In the genomic region with DNA sequence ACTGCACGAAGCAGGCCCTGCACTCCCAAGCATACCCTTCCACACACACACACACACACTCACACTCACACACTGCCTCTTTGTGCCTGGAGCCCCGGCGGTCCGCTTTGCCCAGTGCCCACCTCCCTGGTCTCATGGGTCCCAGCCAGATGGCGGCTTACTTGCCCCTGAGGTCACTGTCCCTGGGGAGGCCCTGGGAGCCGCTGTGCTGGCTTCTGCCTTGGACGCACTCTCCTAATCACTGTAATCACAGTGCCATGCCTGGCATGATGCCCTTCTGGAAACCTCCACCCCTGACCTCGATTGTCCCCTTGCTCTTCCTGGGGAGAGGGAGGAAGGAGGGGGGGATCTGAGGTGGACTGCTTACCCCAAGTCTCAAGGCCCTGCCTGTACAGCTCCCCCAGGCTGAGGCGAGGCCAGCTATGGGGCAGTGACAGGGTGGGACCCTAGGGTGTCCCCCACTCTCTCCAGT, we compare ENCODE assay signal across 8 cellular contexts. TPM values are rescaled to one million over a fixed set of nuclear protein-coding genes. Genes with fewer than 3 reads are reported as not detected.
DNase-seq lines count a peak whose midpoint lies in the region; ATAC-seq and TF ChIP-seq lines count a peak whose summit lies in the region.

No MANE protein-coding gene starts in this region.

- H3K79me2 ChIP-seq in PC-9 (ENCODE audit: low read depth) = no peaks in the 10 kb centered on the region

- peaks cover 49% of the 10 kb centered on the region for H3K4me1 Mint-ChIP-seq in nephron

- peak overlapping the region; percentile 63 for H3K27ac ChIP-seq in A673 (ENCODE audit: low read depth, low read length, poor library complexity, severe bottlenecking)
- H3K27ac ChIP-seq in PC-9 = no peak overlapping the region
- peak overlapping the region; percentile 84 to 98 (median 92) for H3K27ac ChIP-seq in esophagus squamous epithelium

- H4K20me1 ChIP-seq in PC-9 (ENCODE audit: insufficient read depth) = no peaks in the 10 kb centered on the region

- H3K4me1 ChIP-seq in A673 (ENCODE audit: insufficient read depth, low read length, poor library complexity, severe bottlenecking) (peaks cover 10% of the 10 kb centered on the region), PC-9 (replicated peaks; ENCODE audit: insufficient read depth) (no peaks in the 10 kb centered on the region; the same call in 1 of the 2 replicates), esophagus squamous epithelium (peaks cover 32 to 75% (median 52%) of the 10 kb centered on the region in 3 donors)

- H2AFZ ChIP-seq in PC-9 = no peak overlapping the region

- no peaks in the 10 kb centered on the region for H3K9me3 Mint-ChIP-seq in nephron

- CTCF ChIA-PET in A673 (lab: Charles Lee) = interaction anchor here (0.7 kb wide), 1 partner anchor 19 kb away, joined by 3 read pairs; no protein-coding TSS in a partner anchor
- CTCF ChIA-PET in PC-9 (lab: Charles Lee) = interaction anchor here (1.4 kb wide), 1 partner anchor 13 kb away, joined by 6 read pairs; no protein-coding TSS in a partner anchor

- peaks cover 32% of the 10 kb centered on the region for H3K36me3 Mint-ChIP-seq in nephron (ENCODE audit: low read depth)

- peak overlapping the region; percentile 78 to 93 (median 90) for H3K4me3 Mint-ChIP-seq in nephron

- no peak for TF ChIP-seq CTCF in A673 (conservative IDR thresholded peaks at IDR 0.05; ENCODE audit: low read depth, low read length)
- no peak for TF ChIP-seq CTCF in PC-9 (conservative IDR thresholded peaks at IDR 0.05)
- TF ChIP-seq CTCF in esophagus squamous epithelium (IDR thresholded peaks at IDR 0.05) = no peak
- no peak for TF ChIP-seq CTCF in nephron (IDR thresholded peaks at IDR 0.05; ENCODE audit: unreplicated experiment in 3 of 3)

- peak overlapping the region; percentile 63 to 96 (median 95) for H3K27ac Mint-ChIP-seq in nephron

- H3K9me2 ChIP-seq in PC-9 (ENCODE audit: insufficient read depth) = no peaks in the 10 kb centered on the region

- H3K4me3 ChIP-seq in A673 (ENCODE audit: low read depth, low read length, poor library complexity, severe bottlenecking) (peak overlapping the region; percentile 48), PC-9 (no peak overlapping the region), esophagus squamous epithelium (peak overlapping the region in 3 of 4 donors; percentile 43 to 68 (median 49))

- ATAC-seq in HG03025 (IDR thresholded peaks at IDR 0.05; ENCODE audit: low FRiP score, unreplicated experiment) = no peak
- no peak for ATAC-seq in HG02623 (IDR thresholded peaks at IDR 0.05; ENCODE audit: unreplicated experiment)
- no peak for ATAC-seq in GM19455 (IDR thresholded peaks at IDR 0.05; ENCODE audit: unreplicated experiment)
- ATAC-seq in GM18498 (IDR thresholded peaks at IDR 0.05; ENCODE audit: unreplicated experiment) = no peak

- no peak for TF ChIP-seq POLR2A in esophagus squamous epithelium (IDR thresholded peaks at IDR 0.05)

- H3F3A ChIP-seq in PC-9 (ENCODE audit: insufficient read depth, low read depth) = peaks cover 7% of the 10 kb centered on the region; the same call in 1 of the 2 replicates

- peaks cover 4% of the 10 kb centered on the region for H3K27me3 Mint-ChIP-seq in nephron (ENCODE audit: low read depth)

- BruUV-seq in A673 (replicated peaks; lab: Mats Ljungman, UMichigan) (no TSS peak), PC-9 (replicated peaks; lab: Mats Ljungman, UMichigan) (TSS peak; percentile 79)

- DNase-seq in A673 (ENCODE audit: low spot score) (no peak), PC-9 (no peak), esophagus squamous epithelium (lab: John Stamatoyannopoulos, UW) (no peak)

- H3K4me2 ChIP-seq in PC-9 = no peak overlapping the region

- H3K9me3 ChIP-seq in A673 (ENCODE audit: low read depth, low read length, poor library complexity, severe bottlenecking) (no peaks in the 10 kb centered on the region), PC-9 (ENCODE audit: insufficient read depth, low read depth) (no peaks in the 10 kb centered on the region), esophagus squamous epithelium (no peaks in the 10 kb centered on the region)

- H3K27me3 ChIP-seq in A673 (replicated peaks; ENCODE audit: insufficient read depth, low read depth, low read length, poor library complexity) (no peaks in the 10 kb centered on the region), PC-9 (ENCODE audit: insufficient read depth, low read depth) (no peaks in the 10 kb centered on the region), esophagus squamous epithelium (no peaks in the 10 kb centered on the region)

- POLR2A ChIA-PET in A673 (lab: Charles Lee; ENCODE audit: low non-redundant PET) (no interaction called here), PC-9 (lab: Charles Lee; ENCODE audit: unreplicated experiment) (interaction anchor here (0.5 to 2.1 kb wide), 3 partner anchors 13 to 111 kb away, joined by 3 to 53 read pairs (median 20); no protein-coding TSS in a partner anchor)

- 18 to 67% methylated on average over 3 to 4 of the region's 9 CpGs for WGBS in esophagus squamous epithelium, 2 donors

- intact Hi-C loops in A673 (cut with micrococcal nuclease; ENCODE audit: unreplicated experiment) = no loop called here
- intact Hi-C loops in PC-9 (cut with micrococcal nuclease; ENCODE audit: unreplicated experiment) = loop anchor here (1.0 kb wide), 1 partner anchor 10 kb away; no protein-coding TSS in a partner anchor
- intact Hi-C loops in esophagus squamous epithelium (cut with DNase I) = no loop called here

- peaks cover 7% of the 10 kb centered on the region for H3K36me3 ChIP-seq in A673 (ENCODE audit: insufficient read depth, low read length, poor library complexity, severe bottlenecking)
- H3K36me3 ChIP-seq in PC-9 (ENCODE audit: low read depth) = no peaks in the 10 kb centered on the region; the same call in 1 of the 2 replicates
- H3K36me3 ChIP-seq in esophagus squamous epithelium = peaks cover 18 to 88% (median 37%) of the 10 kb centered on the region in 3 donors

RNA-seq across cellular contexts. Expression of a gene that starts 36.0 kb away (rescaled TPM):
- total RNA-seq in A673 (2021) = 19.0 and 24.9 TPM in 2 replicates
- total RNA-seq in PC-9 (2021) = 129 and 137 TPM in 2 replicates
- total RNA-seq in esophagus squamous epithelium = 100 to 1,000 TPM in 2 of 4 donors, 10 to 100 TPM in 2; 75.3 to 180 (median 102) TPM
